8 cellular contexts compared by ENCODE assay signal in the genomic region with DNA sequence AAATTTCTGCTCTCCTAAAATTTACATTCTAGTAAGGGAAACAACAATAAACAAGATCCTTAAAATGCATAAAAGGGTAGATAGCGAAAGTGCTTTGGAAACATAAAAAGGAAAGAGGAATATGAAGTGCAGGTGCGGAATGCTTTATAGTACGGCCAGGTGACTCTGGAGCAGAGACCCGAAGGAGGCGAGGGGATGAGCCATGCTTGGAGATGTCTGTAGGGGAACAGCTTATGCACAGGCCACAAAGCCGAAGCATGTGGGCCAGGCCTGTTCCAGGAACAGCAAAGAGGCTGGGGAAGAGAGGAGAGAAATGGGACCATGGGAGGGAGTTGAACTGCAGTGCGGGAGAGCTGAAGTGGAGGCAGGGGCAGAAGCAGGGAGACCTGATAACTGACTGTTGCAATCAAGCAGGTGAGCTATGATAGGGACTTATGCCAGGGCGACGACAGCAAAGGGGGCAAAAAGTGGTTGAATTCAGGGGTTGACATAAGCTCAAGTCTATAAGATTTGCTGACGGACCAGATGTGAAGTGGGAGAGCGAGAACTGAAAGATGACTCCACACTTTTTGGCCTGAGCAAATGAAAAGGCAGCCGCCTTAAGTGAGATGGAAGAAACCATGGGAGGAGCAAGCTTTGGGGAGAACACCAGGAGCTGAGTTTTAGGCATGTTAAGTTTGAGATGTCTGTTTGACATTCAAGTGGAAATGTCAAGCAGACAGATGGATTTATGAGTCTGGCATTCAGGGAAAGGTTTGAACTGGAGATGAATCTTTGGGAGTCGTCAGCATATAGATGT.
DNase-seq lines count a peak whose midpoint lies in the region; ATAC-seq and TF ChIP-seq lines count a peak whose summit lies in the region.

No MANE protein-coding gene starts in this region.

- no peaks in the 10 kb centered on the region for H3K36me3 ChIP-seq in ectodermal cell (ENCODE audit: control insufficient read depth, insufficient read depth, low read length)
- H3K36me3 ChIP-seq in neural progenitor cell, result no peaks in the 10 kb centered on the region

- H3K4me2 ChIP-seq in neural progenitor cell, result peak overlapping the region; percentile 77

- no peak for TF ChIP-seq CTCF in CD4-positive, alpha-beta T cell (IDR thresholded peaks at IDR 0.05)
- no peak for TF ChIP-seq CTCF in neural progenitor cell (IDR thresholded peaks at IDR 0.05)

- H3K9me3 Mint-ChIP-seq in CD4-positive, alpha-beta T cell, result no peaks in the 10 kb centered on the region
- no peaks in the 10 kb centered on the region for H3K9me3 Mint-ChIP-seq in neural progenitor cell

- H3K79me2 ChIP-seq in neural progenitor cell (ENCODE audit: low read depth), result peaks cover 39% of the 10 kb centered on the region

- ATAC-seq in CD4-positive, alpha-beta T cell (ENCODE audit: poor library complexity), result no peak
- ATAC-seq in HG03565 (IDR thresholded peaks at IDR 0.05; ENCODE audit: unreplicated experiment), result no peak
- no peak for ATAC-seq in GM18511 (IDR thresholded peaks at IDR 0.05; ENCODE audit: unreplicated experiment)

- H3K9me3 ChIP-seq in CD4-positive, alpha-beta T cell (ENCODE audit: control insufficient read depth, low read length), result no peaks in the 10 kb centered on the region
- H3K9me3 ChIP-seq in ectodermal cell (ENCODE audit: control insufficient read depth, low read length), result no peaks in the 10 kb centered on the region
- no peaks in the 10 kb centered on the region for H3K9me3 ChIP-seq in neural progenitor cell (ENCODE audit: low read depth)

- no peaks in the 10 kb centered on the region for H3K27me3 Mint-ChIP-seq in CD4-positive, alpha-beta T cell
- peaks cover 6% of the 10 kb centered on the region for H3K27me3 Mint-ChIP-seq in neural progenitor cell (ENCODE audit: insufficient read depth, low read depth)

- H3K4me3 ChIP-seq in ectodermal cell (ENCODE audit: insufficient read depth, low read depth, low read length) (peak overlapping the region; percentile 78), neural progenitor cell (peak overlapping the region; percentile 71)

- DNase-seq in CD4-positive, alpha-beta T cell, result no peak
- DNase-seq in NCI-H510A treated with DMSO at 0.1 percent for 48 hours (lab: John Stamatoyannopoulos, UW) (peak; percentile 63), neural progenitor cell (ENCODE audit: low spot score) (no peak), T1000 (lab: John Stamatoyannopoulos, UW) (no peak)
- no peak for DNase-seq in NK-92 treated with Interleukin-12 subunit alpha and Interleukin-12 subunit beta, amount 100 ng/mL, for 24 hours (lab: John Stamatoyannopoulos, UW)

- WGBS in ectodermal cell, 2 experiments, result 86 to 88% methylated on average over 13 of the region's 13 CpGs

- H3K27ac Mint-ChIP-seq in CD4-positive, alpha-beta T cell, result peak overlapping the region; percentile 94
- peak overlapping the region; percentile 89 for H3K27ac Mint-ChIP-seq in neural progenitor cell

- no peaks in the 10 kb centered on the region for H3K4me1 ChIP-seq in ectodermal cell (ENCODE audit: control insufficient read depth, insufficient read depth, low read length)
- no peaks in the 10 kb centered on the region for H3K4me1 ChIP-seq in neural progenitor cell

- peaks cover 35% of the 10 kb centered on the region for H3K36me3 Mint-ChIP-seq in CD4-positive, alpha-beta T cell (ENCODE audit: low read depth)
- H3K36me3 Mint-ChIP-seq in neural progenitor cell, result peaks cover 9% of the 10 kb centered on the region

- peaks cover 2% of the 10 kb centered on the region for H3F3A ChIP-seq in neural progenitor cell (ENCODE audit: low read depth)

- H3K27me3 ChIP-seq in CD4-positive, alpha-beta T cell (ENCODE audit: control insufficient read depth, insufficient read depth, low read length), result no peaks in the 10 kb centered on the region
- no peaks in the 10 kb centered on the region for H3K27me3 ChIP-seq in ectodermal cell (ENCODE audit: control insufficient read depth, insufficient read depth, low read length, poor library complexity, severe bottlenecking)
- H3K27me3 ChIP-seq in neural progenitor cell, result no peaks in the 10 kb centered on the region

- H3K4me1 Mint-ChIP-seq in CD4-positive, alpha-beta T cell (ENCODE audit: low read depth), result peaks cover 47% of the 10 kb centered on the region
- peaks cover 27% of the 10 kb centered on the region for H3K4me1 Mint-ChIP-seq in neural progenitor cell

- peak overlapping the region; percentile 98 for H3K4me3 Mint-ChIP-seq in CD4-positive, alpha-beta T cell
- peak overlapping the region; percentile 93 for H3K4me3 Mint-ChIP-seq in neural progenitor cell

- H4K20me1 ChIP-seq in neural progenitor cell (ENCODE audit: low read depth), result peaks cover 27% of the 10 kb centered on the region

- POLR2A ChIA-PET in CD4-positive, alpha-beta T cell (lab: Charles Lee), result interaction anchor here (0.6 to 2.9 kb wide), 4 partner anchors 13 to 1939 kb away, joined by 3 to 28 read pairs (median 8); partner anchors contain the start of genes EIF2S2 and SCAND1

- H3K27ac ChIP-seq in CD4-positive, alpha-beta T cell (ENCODE audit: low read depth, low read length), result peak overlapping the region; percentile 83
- H3K27ac ChIP-seq in ectodermal cell (ENCODE audit: insufficient read depth, low read depth, low read length, poor library complexity, severe bottlenecking), result no peak overlapping the region
- H3K27ac ChIP-seq in neural progenitor cell, result no peak overlapping the region

- peak overlapping the region; percentile 65 for H2AFZ ChIP-seq in neural progenitor cell (replicated peaks)

- CTCF ChIA-PET in CD4-positive, alpha-beta T cell (lab: Charles Lee), result interaction anchor here (0.6 to 1.4 kb wide), 4 partner anchors 56 to 1028 kb away, joined by 3 to 4 read pairs (median 3); partner anchors contain the start of gene SCAND1

- intact Hi-C loops in CD4-positive, alpha-beta T cell (cut with DNase I, micrococcal nuclease), result loop anchor here (1.0 to 5.0 kb wide), 3 partner anchors 13 to 523 kb away; partner anchors contain the start of gene ERGIC3 (in 1 of the 2)

- H3K9ac ChIP-seq in neural progenitor cell, result no peak overlapping the region
